Comparison of ENCODE assay signal across 1 cellular context in the genomic region with DNA sequence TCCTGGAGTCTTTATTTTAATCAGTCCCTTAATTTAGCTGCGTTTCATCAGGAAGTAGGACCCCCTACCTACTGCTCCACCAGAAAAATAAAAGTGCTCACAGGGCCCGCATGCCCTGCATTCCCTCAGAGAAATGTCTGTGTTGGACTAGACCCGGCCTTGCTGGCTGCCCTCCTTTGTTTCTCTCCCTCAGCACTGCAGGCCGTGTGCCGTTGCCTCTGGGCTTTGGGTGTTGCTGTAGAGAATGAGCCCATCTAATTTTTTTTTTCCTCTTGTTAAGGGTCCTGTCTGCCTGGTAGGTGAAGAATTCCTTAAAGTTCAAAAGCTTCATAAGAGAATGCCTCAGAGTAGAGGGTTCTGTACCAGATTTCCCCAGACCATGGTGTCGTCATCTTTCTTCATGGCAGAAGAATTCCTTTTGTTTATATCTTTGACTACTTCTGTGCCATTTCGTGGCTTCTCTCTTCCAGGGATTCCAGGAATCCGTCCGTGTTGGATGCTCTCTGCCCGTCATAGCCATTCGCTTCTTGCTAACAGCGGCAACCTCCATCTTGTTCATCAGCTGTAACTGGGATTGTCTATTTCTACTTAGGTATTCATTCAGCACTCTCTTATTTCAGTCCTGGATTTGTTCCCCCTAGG.
TF ChIP-seq lines count a peak whose summit lies in the region.

No MANE protein-coding gene starts in this region.

TF ChIP-seq in WTC11, 78 proteins besides CTCF, POLR2A, EP300 and RAD21:
- TF ChIP-seq, protein P1, sequence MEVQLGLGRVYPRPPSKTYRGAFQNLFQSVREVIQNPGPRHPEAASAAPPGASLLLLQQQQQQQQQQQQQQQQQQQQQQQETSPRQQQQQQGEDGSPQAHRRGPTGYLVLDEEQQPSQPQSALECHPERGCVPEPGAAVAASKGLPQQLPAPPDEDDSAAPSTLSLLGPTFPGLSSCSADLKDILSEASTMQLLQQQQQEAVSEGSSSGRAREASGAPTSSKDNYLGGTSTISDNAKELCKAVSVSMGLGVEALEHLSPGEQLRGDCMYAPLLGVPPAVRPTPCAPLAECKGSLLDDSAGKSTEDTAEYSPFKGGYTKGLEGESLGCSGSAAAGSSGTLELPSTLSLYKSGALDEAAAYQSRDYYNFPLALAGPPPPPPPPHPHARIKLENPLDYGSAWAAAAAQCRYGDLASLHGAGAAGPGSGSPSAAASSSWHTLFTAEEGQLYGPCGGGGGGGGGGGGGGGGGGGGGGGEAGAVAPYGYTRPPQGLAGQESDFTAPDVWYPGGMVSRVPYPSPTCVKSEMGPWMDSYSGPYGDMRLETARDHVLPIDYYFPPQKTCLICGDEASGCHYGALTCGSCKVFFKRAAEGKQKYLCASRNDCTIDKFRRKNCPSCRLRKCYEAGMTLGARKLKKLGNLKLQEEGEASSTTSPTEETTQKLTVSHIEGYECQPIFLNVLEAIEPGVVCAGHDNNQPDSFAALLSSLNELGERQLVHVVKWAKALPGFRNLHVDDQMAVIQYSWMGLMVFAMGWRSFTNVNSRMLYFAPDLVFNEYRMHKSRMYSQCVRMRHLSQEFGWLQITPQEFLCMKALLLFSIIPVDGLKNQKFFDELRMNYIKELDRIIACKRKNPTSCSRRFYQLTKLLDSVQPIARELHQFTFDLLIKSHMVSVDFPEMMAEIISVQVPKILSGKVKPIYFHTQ (CRISPR knock-in tag; IDR thresholded peaks at IDR 0.05): no peak
- no peak for TF ChIP-seq ZNF232 (CRISPR knock-in tag; IDR thresholded peaks at IDR 0.05)
- no peak for TF ChIP-seq TEAD1 (CRISPR knock-in tag; IDR thresholded peaks at IDR 0.05)
- TF ChIP-seq IRF2 (CRISPR knock-in tag; IDR thresholded peaks at IDR 0.05; ENCODE audit: borderline replicate concordance, low read depth): no peak
- no peak for TF ChIP-seq ZNF219 (CRISPR knock-in tag; IDR thresholded peaks at IDR 0.05; ENCODE audit: borderline replicate concordance)
- no peak for TF ChIP-seq CREB1 (CRISPR knock-in tag; IDR thresholded peaks at IDR 0.05)
- TF ChIP-seq, protein P2, sequence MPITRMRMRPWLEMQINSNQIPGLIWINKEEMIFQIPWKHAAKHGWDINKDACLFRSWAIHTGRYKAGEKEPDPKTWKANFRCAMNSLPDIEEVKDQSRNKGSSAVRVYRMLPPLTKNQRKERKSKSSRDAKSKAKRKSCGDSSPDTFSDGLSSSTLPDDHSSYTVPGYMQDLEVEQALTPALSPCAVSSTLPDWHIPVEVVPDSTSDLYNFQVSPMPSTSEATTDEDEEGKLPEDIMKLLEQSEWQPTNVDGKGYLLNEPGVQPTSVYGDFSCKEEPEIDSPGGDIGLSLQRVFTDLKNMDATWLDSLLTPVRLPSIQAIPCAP (CRISPR knock-in tag; IDR thresholded peaks at IDR 0.05): no peak
- no peak for TF ChIP-seq RELA (CRISPR knock-in tag; IDR thresholded peaks at IDR 0.05; ENCODE audit: borderline replicate concordance)
- TF ChIP-seq, protein P3, sequence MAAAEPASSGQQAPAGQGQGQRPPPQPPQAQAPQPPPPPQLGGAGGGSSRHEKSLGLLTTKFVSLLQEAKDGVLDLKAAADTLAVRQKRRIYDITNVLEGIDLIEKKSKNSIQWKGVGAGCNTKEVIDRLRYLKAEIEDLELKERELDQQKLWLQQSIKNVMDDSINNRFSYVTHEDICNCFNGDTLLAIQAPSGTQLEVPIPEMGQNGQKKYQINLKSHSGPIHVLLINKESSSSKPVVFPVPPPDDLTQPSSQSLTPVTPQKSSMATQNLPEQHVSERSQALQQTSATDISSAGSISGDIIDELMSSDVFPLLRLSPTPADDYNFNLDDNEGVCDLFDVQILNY (CRISPR knock-in tag; IDR thresholded peaks at IDR 0.05): no peak
- TF ChIP-seq JUN (CRISPR knock-in tag; IDR thresholded peaks at IDR 0.05): no peak
- TF ChIP-seq, protein P4, sequence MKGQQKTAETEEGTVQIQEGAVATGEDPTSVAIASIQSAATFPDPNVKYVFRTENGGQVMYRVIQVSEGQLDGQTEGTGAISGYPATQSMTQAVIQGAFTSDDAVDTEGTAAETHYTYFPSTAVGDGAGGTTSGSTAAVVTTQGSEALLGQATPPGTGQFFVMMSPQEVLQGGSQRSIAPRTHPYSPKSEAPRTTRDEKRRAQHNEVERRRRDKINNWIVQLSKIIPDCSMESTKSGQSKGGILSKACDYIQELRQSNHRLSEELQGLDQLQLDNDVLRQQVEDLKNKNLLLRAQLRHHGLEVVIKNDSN (CRISPR knock-in tag; IDR thresholded peaks at IDR 0.05): no peak
- no peak for TF ChIP-seq SMAD4 (CRISPR knock-in tag; IDR thresholded peaks at IDR 0.05)
- TF ChIP-seq, protein P5, sequence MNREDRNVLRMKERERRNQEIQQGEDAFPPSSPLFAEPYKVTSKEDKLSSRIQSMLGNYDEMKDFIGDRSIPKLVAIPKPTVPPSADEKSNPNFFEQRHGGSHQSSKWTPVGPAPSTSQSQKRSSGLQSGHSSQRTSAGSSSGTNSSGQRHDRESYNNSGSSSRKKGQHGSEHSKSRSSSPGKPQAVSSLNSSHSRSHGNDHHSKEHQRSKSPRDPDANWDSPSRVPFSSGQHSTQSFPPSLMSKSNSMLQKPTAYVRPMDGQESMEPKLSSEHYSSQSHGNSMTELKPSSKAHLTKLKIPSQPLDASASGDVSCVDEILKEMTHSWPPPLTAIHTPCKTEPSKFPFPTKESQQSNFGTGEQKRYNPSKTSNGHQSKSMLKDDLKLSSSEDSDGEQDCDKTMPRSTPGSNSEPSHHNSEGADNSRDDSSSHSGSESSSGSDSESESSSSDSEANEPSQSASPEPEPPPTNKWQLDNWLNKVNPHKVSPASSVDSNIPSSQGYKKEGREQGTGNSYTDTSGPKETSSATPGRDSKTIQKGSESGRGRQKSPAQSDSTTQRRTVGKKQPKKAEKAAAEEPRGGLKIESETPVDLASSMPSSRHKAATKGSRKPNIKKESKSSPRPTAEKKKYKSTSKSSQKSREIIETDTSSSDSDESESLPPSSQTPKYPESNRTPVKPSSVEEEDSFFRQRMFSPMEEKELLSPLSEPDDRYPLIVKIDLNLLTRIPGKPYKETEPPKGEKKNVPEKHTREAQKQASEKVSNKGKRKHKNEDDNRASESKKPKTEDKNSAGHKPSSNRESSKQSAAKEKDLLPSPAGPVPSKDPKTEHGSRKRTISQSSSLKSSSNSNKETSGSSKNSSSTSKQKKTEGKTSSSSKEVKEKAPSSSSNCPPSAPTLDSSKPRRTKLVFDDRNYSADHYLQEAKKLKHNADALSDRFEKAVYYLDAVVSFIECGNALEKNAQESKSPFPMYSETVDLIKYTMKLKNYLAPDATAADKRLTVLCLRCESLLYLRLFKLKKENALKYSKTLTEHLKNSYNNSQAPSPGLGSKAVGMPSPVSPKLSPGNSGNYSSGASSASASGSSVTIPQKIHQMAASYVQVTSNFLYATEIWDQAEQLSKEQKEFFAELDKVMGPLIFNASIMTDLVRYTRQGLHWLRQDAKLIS (CRISPR knock-in tag; IDR thresholded peaks at IDR 0.05; ENCODE audit: borderline replicate concordance): no peak
